In genomic region chr19:19618384-19619051, GRCh38 we compare ENCODE assay signal across 8 cellular contexts. TPM values are rescaled to one million over a fixed set of nuclear protein-coding genes. Genes with fewer than 3 reads are reported as not detected.
DNase-seq lines count a peak whose midpoint lies in the region; ATAC-seq and TF ChIP-seq lines count a peak whose summit lies in the region.

PBX4 (minus strand) TSS chr19:19618687; CDS start chr19:19618629, 58 bp downstream.

- H3K27me3 ChIP-seq in neural cell (ENCODE audit: insufficient read depth, low read depth, low read length) = no peaks in the 10 kb centered on the region

- POLR2A ChIA-PET in RWPE1 (lab: Yijun Ruan, JAX; ENCODE audit: low non-redundant PET) = no interaction called here

- H3K4me1 Mint-ChIP-seq in activated T-helper 1 cell treated with anti-CD3 and anti-CD28 coated beads, Interleukin-12 subunit alpha, Interleukin-12 subunit beta, Interleukin-2, Interleukin-4 antibody, amounts not matched to agents 30 ng/mL and 10 ng/mL and 1 ng/mL, durations not matched to agents 14 hours and 24 hours and 36 hours (ENCODE audit: low read depth) = peaks cover 47% of the 10 kb centered on the region
- H3K4me1 Mint-ChIP-seq in stimulated activated naive CD8-positive, alpha-beta T cell treated with anti-CD3 and anti-CD28 coated beads, Interleukin-15, amount 100 ng/mL, for 72 hours = peaks cover 67% of the 10 kb centered on the region

- no peak for TF ChIP-seq EP300 in neural cell (conservative IDR thresholded peaks at IDR 0.05; ENCODE audit: poor library complexity, severe bottlenecking)

- H3K27ac Mint-ChIP-seq in activated T-helper 1 cell treated with anti-CD3 and anti-CD28 coated beads, Interleukin-12 subunit alpha, Interleukin-12 subunit beta, Interleukin-2, Interleukin-4 antibody, amounts not matched to agents 30 ng/mL and 10 ng/mL and 1 ng/mL, durations not matched to agents 14 hours and 24 hours and 36 hours = peak within 1 kb of the TSS; percentile 95
- H3K27ac Mint-ChIP-seq in stimulated activated naive CD8-positive, alpha-beta T cell treated with anti-CD3 and anti-CD28 coated beads, Interleukin-15, amount 100 ng/mL, for 72 hours = peak within 1 kb of the TSS; percentile 88 to 95

- TF ChIP-seq CTCF in RWPE1 (conservative IDR thresholded peaks at IDR 0.05; ENCODE audit: low read depth) (no peak), fibroblast of pulmonary artery (IDR thresholded peaks at IDR 0.05; ENCODE audit: low read length, missing control alignments) (no peak), neural cell (IDR thresholded peaks at IDR 0.05; ENCODE audit: poor library complexity, severe bottlenecking) (no peak)

- H3K4me3 ChIP-seq in fibroblast of pulmonary artery (replicated peaks; ENCODE audit: low read depth, low read length) (peak within 1 kb of the TSS; percentile 34), neural cell (ENCODE audit: low read length) (peak within 1 kb of the TSS; percentile 64)

- H3K9me3 ChIP-seq in neural cell (ENCODE audit: low read length) = no peaks in the 10 kb centered on the region

- no peaks in the 10 kb centered on the region for H3K27me3 Mint-ChIP-seq in activated T-helper 1 cell treated with anti-CD3 and anti-CD28 coated beads, Interleukin-12 subunit alpha, Interleukin-12 subunit beta, Interleukin-2, Interleukin-4 antibody, amounts not matched to agents 30 ng/mL and 10 ng/mL and 1 ng/mL, durations not matched to agents 14 hours and 24 hours and 36 hours (ENCODE audit: insufficient read depth)
- H3K27me3 Mint-ChIP-seq in stimulated activated naive CD8-positive, alpha-beta T cell treated with anti-CD3 and anti-CD28 coated beads, Interleukin-15, amount 100 ng/mL, for 72 hours = no peaks in the 10 kb centered on the region

- peak within 1 kb of the TSS; percentile 88 for H3K4me3 Mint-ChIP-seq in activated T-helper 1 cell treated with anti-CD3 and anti-CD28 coated beads, Interleukin-12 subunit alpha, Interleukin-12 subunit beta, Interleukin-2, Interleukin-4 antibody, amounts not matched to agents 30 ng/mL and 10 ng/mL and 1 ng/mL, durations not matched to agents 14 hours and 24 hours and 36 hours
- H3K4me3 Mint-ChIP-seq in stimulated activated naive CD8-positive, alpha-beta T cell treated with anti-CD3 and anti-CD28 coated beads, Interleukin-15, amount 100 ng/mL, for 72 hours = peak within 1 kb of the TSS; percentile 86 to 91

- CTCF ChIA-PET in RWPE1 (lab: Yijun Ruan, JAX) = interaction anchor here (0.7 to 1.0 kb wide), 2 partner anchors 66 to 86 kb away, joined by 3 read pairs; no protein-coding TSS in a partner anchor

- no peaks in the 10 kb centered on the region for H3K9me3 Mint-ChIP-seq in activated T-helper 1 cell treated with anti-CD3 and anti-CD28 coated beads, Interleukin-12 subunit alpha, Interleukin-12 subunit beta, Interleukin-2, Interleukin-4 antibody, amounts not matched to agents 30 ng/mL and 10 ng/mL and 1 ng/mL, durations not matched to agents 14 hours and 24 hours and 36 hours
- H3K9me3 Mint-ChIP-seq in stimulated activated naive CD8-positive, alpha-beta T cell treated with anti-CD3 and anti-CD28 coated beads, Interleukin-15, amount 100 ng/mL, for 72 hours = no peaks in the 10 kb centered on the region

- H3K9me2 ChIP-seq in neural cell (ENCODE audit: insufficient read depth, low read length) = no peaks in the 10 kb centered on the region

- peak within 1 kb of the TSS; percentile 55 for H3K9ac ChIP-seq in neural cell (ENCODE audit: low read length)

- H4K20me1 ChIP-seq in neural cell (ENCODE audit: insufficient read depth) = no peaks in the 10 kb centered on the region

- no peaks in the 10 kb centered on the region for H3F3A ChIP-seq in neural cell (ENCODE audit: insufficient read depth, low read length, poor library complexity, severe bottlenecking)

- H3K27ac ChIP-seq in RWPE1 = peak within 1 kb of the TSS; percentile 53
- no peak within 1 kb of the TSS for H3K27ac ChIP-seq in neural cell (ENCODE audit: low read length)

- DNase-seq in Daoy (ENCODE audit: low read depth) (peak; percentile 98), LHCN-M2 (ENCODE audit: low read depth) (peak; percentile 74), RWPE1 (ENCODE audit: low spot score) (peak; percentile 92), fibroblast of pulmonary artery (ENCODE audit: low read depth) (peak; percentile 83)
- peak; percentile 99 for DNase-seq in activated T-helper 1 cell treated with anti-CD3 and anti-CD28 coated beads, Interleukin-12 subunit alpha, Interleukin-12 subunit beta, Interleukin-2, Interleukin-4 antibody, amounts not matched to agents 30 ng/mL and 10 ng/mL and 1 ng/mL, durations not matched to agents 14 hours and 24 hours and 36 hours (ENCODE audit: low spot score)
- peak; percentile 98 to 99 for DNase-seq in stimulated activated naive CD8-positive, alpha-beta T cell treated with anti-CD3 and anti-CD28 coated beads, Interleukin-15, amount 100 ng/mL, for 72 hours

- H2AFZ ChIP-seq in neural cell (ENCODE audit: low read depth, low read length) = peak within 1 kb of the TSS; percentile 8

- H3K36me3 ChIP-seq in neural cell (ENCODE audit: insufficient read depth, low read length) = no peaks in the 10 kb centered on the region

- peak; percentile 96 for ATAC-seq in GM21825 (IDR thresholded peaks at IDR 0.05; ENCODE audit: unreplicated experiment)
- ATAC-seq in stimulated activated naive CD8-positive, alpha-beta T cell treated with anti-CD3 and anti-CD28 coated beads, Interleukin-15, amount 100 ng/mL, for 72 hours = peak; percentile 95

- H3K79me2 ChIP-seq in neural cell (replicated peaks; ENCODE audit: insufficient read depth, low read length) = no peaks in the 10 kb centered on the region

- H3K36me3 Mint-ChIP-seq in activated T-helper 1 cell treated with anti-CD3 and anti-CD28 coated beads, Interleukin-12 subunit alpha, Interleukin-12 subunit beta, Interleukin-2, Interleukin-4 antibody, amounts not matched to agents 30 ng/mL and 10 ng/mL and 1 ng/mL, durations not matched to agents 14 hours and 24 hours and 36 hours (ENCODE audit: low read depth) = peaks cover 23% of the 10 kb centered on the region

- peak; percentile 15 for TF ChIP-seq RAD21 in neural cell (conservative IDR thresholded peaks at IDR 0.05)

- H3K4me2 ChIP-seq in neural cell (ENCODE audit: low read length) = no peak within 1 kb of the TSS

- intact Hi-C loops in activated T-helper 1 cell treated with anti-CD3 and anti-CD28 coated beads, Interleukin-12 subunit alpha, Interleukin-12 subunit beta, Interleukin-2, Interleukin-4 antibody, amounts not matched to agents 30 ng/mL and 10 ng/mL and 1 ng/mL, durations not matched to agents 14 hours and 24 hours and 36 hours (cut with micrococcal nuclease) = loop anchor here (1.0 to 5.0 kb wide), 8 partner anchors 9 to 296 kb away; partner anchors contain the start of genes ATP13A1, GMIP, MAU2 and SUGP1

TF ChIP-seq in neural cell, 6 proteins besides CTCF, POLR2A, EP300 and RAD21:
- no peak for TF ChIP-seq SMC3 (conservative IDR thresholded peaks at IDR 0.05; ENCODE audit: poor library complexity)
- TF ChIP-seq REST (IDR thresholded peaks at IDR 0.05; ENCODE audit: borderline replicate concordance) = no peak
- no peak for TF ChIP-seq EZH2 (IDR thresholded peaks at IDR 0.05; ENCODE audit: borderline replicate concordance, insufficient read depth, low read length, poor library complexity, severe bottlenecking)
- peak; percentile 61 for TF ChIP-seq POLR2AphosphoS5 (IDR thresholded peaks at IDR 0.05)
- TF ChIP-seq TAF1 (IDR thresholded peaks at IDR 0.05; ENCODE audit: low read depth) = no peak
- TF ChIP-seq MXI1 (conservative IDR thresholded peaks at IDR 0.05; ENCODE audit: poor library complexity, severe bottlenecking) = peak; percentile 55

RNA-seq across cellular contexts. Expression of gene PBX4, which starts in this region (rescaled TPM):
- 0.42 and 1.9 TPM in 2 replicates for total RNA-seq in Daoy (2014; rRNA removed; shearing (Covaris generic))
- total RNA-seq in LHCN-M2 (2014; rRNA removed) = 0.69 and 1.1 TPM in 2 replicates
- polyA plus RNA-seq in LHCN-M2 (2012) = 1.5 TPM
- total RNA-seq in activated T-helper 1 cell treated with anti-CD3 and anti-CD28 coated beads, Interleukin-12 subunit alpha, Interleukin-12 subunit beta, Interleukin-2, Interleukin-4 antibody, amounts not matched to agents 30 ng/mL and 10 ng/mL and 1 ng/mL, durations not matched to agents 14 hours and 24 hours and 36 hours = 28.0 and 29.6 TPM in 2 replicates
- polyA plus RNA-seq in neural cell = 7.5 and 8.1 TPM in 2 replicates
- 3.2 and 4.4 TPM in 2 replicates for polyA minus RNA-seq in neural cell

Comparison
In these comparisons a context has a peak if more than half of its experiments do, and no peak if none do; other contexts are left out.
1. RNA of gene PBX4 (total RNA-seq): 28.0 to 29.6 TPM in activated T-helper 1 cell treated with anti-CD3 and anti-CD28 coated beads, Interleukin-12 subunit alpha, Interleukin-12 subunit beta, Interleukin-2, Interleukin-4 antibody, amounts not matched to agents 30 ng/mL and 10 ng/mL and 1 ng/mL, durations not matched to agents 14 hours and 24 hours and 36 hours; 0.42 to 1.9 TPM in Daoy and 0.69 to 1.1 TPM in LHCN-M2; every median in the first group is over 10 times any median in the second.
2. Peak in every context shown above with its lines, with median percentiles within 50 percentile points of each other: DNase-seq.